Comparison of ENCODE assay signal across 8 cellular contexts in the genomic region with DNA sequence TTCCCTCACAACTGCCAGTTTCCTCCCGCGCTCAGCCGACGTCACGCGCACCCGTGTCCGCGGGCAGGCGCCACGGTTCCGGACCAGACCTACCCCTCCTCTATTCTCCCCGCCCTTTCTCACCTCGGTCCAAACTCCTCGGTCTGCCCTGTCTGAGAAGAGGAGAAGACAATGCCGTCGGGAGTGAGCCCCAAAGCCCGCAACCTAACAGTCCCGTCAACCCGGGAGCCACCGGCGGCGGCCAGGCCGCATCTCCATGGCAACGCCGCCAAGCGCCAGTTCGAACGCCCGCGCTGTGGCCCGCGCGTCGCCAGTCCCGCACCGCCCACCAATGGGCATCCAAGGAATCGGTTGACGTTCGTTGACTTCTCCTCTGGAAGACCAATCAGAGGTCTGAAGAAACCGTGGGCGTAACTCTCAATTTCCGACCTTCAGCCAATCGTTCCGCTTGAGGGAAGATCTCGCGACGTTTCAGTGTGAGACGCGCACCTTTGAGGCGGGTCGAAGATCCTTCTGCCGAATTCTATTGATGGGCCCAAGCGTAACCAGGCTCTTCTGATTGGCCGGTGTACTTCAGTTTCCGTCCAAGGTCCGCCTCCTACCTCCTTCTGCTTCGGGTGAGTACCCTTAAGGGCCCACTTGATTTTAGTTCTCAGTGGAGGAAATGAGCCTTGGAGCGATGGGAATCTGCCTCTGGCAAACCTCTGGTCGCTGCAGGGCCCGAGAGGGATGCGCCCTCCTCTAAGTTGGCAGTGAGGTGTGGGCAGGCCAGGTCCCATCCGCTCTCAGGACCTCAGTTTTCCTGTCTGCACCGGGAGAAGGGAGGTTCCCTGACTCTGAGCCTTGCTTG. TPM values are rescaled to one million over a fixed set of nuclear protein-coding genes. Genes with fewer than 3 reads are reported as not detected.
DNase-seq lines count a peak whose midpoint lies in the region; ATAC-seq and TF ChIP-seq lines count a peak whose summit lies in the region.

A gene with protein sequence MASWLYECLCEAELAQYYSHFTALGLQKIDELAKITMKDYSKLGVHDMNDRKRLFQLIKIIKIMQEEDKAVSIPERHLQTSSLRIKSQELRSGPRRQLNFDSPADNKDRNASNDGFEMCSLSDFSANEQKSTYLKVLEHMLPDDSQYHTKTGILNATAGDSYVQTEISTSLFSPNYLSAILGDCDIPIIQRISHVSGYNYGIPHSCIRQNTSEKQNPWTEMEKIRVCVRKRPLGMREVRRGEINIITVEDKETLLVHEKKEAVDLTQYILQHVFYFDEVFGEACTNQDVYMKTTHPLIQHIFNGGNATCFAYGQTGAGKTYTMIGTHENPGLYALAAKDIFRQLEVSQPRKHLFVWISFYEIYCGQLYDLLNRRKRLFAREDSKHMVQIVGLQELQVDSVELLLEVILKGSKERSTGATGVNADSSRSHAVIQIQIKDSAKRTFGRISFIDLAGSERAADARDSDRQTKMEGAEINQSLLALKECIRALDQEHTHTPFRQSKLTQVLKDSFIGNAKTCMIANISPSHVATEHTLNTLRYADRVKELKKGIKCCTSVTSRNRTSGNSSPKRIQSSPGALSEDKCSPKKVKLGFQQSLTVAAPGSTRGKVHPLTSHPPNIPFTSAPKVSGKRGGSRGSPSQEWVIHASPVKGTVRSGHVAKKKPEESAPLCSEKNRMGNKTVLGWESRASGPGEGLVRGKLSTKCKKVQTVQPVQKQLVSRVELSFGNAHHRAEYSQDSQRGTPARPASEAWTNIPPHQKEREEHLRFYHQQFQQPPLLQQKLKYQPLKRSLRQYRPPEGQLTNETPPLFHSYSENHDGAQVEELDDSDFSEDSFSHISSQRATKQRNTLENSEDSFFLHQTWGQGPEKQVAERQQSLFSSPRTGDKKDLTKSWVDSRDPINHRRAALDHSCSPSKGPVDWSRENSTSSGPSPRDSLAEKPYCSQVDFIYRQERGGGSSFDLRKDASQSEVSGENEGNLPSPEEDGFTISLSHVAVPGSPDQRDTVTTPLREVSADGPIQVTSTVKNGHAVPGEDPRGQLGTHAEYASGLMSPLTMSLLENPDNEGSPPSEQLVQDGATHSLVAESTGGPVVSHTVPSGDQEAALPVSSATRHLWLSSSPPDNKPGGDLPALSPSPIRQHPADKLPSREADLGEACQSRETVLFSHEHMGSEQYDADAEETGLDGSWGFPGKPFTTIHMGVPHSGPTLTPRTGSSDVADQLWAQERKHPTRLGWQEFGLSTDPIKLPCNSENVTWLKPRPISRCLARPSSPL (N-terminal part only) (minus strand): TSS at position 286 of the 850 bp plus-strand sequence. CDS start 17,922 bp downstream, outside the sequence.
A gene (plus strand): TSS at position 587 of the 850 bp plus-strand sequence. CDS start 9,471 bp downstream, outside the sequence.

- peak; percentile 80 to 88 for DNase-seq in NCI-H187 (lab: John Stamatoyannopoulos, UW)
- peak; percentile 88 to 100 (median 94) for DNase-seq in T-helper 2 cell
- DNase-seq in anterior cingulate cortex (lab: John Stamatoyannopoulos, UW): peak; percentile 73 to 99 (median 97)
- peak; percentile 99 for DNase-seq in right atrium auricular region (ENCODE audit: low spot score)
- DNase-seq in prostate gland (ENCODE audit: low spot score): peak; percentile 98

- peak within 1 kb of the TSS; percentile 60 to 79 for H3K4me3 ChIP-seq in right atrium auricular region
- H3K4me3 ChIP-seq in prostate gland: peak within 1 kb of the TSS; percentile 71 to 75
- peak within 1 kb of the TSS; percentile 49 for H3K4me3 ChIP-seq in urinary bladder (ENCODE audit: low read depth, low read length)

- WGBS in prostate gland: under 1% methylated on average over 63 of the region's 64 CpGs
- WGBS in urinary bladder: under 1% methylated on average over 64 of the region's 64 CpGs

- H3K27me3 ChIP-seq in right atrium auricular region (no peaks in the 10 kb centered on the region), prostate gland (replicated peaks; ENCODE audit: insufficient read depth) (no peaks in the 10 kb centered on the region)

- H3K9me3 ChIP-seq in right atrium auricular region: no peaks in the 10 kb centered on the region
- no peaks in the 10 kb centered on the region for H3K9me3 ChIP-seq in prostate gland

- H3K27ac ChIP-seq in right atrium auricular region (peak within 1 kb of the TSS; percentile 91 to 94), prostate gland (peak within 1 kb of the TSS; percentile 93 to 95), urinary bladder (ENCODE audit: low read depth) (peak within 1 kb of the TSS; percentile 85)

- ATAC-seq in GM18502 (IDR thresholded peaks at IDR 0.05; ENCODE audit: poor library complexity, unreplicated experiment) (peak; percentile 95), HG02943 (IDR thresholded peaks at IDR 0.05; ENCODE audit: low read depth, unreplicated experiment) (peak; percentile 96)

- H3K4me1 ChIP-seq in right atrium auricular region (peaks cover 0 to 20% of the 10 kb centered on the region in 2 donors), prostate gland (replicated peaks) (no peaks in the 10 kb centered on the region), urinary bladder (ENCODE audit: insufficient read depth) (peaks cover 1% of the 10 kb centered on the region)

- intact Hi-C loops in prostate gland (cut with DNase I): no loop called here

- TF ChIP-seq POLR2A in prostate gland (IDR thresholded peaks at IDR 0.05): peak; percentile 87

- no peaks in the 10 kb centered on the region for H3K36me3 ChIP-seq in right atrium auricular region
- no peaks in the 10 kb centered on the region for H3K36me3 ChIP-seq in prostate gland
- H3K36me3 ChIP-seq in urinary bladder (ENCODE audit: insufficient read depth): no peaks in the 10 kb centered on the region

- TF ChIP-seq CTCF in right atrium auricular region (IDR thresholded peaks at IDR 0.05): no peak
- no peak for TF ChIP-seq CTCF in prostate gland (IDR thresholded peaks at IDR 0.05)

RNA-seq across cellular contexts. Expression of the first gene that starts in this region (rescaled TPM):
- total RNA-seq in right atrium auricular region: under 1 TPM; 0.43 to 0.52 TPM
- total RNA-seq in prostate gland: 1 to 10 TPM; 1.7 to 7.3 TPM
- 5.8 TPM for total RNA-seq in urinary bladder
- 0.32 TPM for polyA plus RNA-seq in urinary bladder

RNA-seq across cellular contexts. Expression of the second gene that starts in this region (rescaled TPM):
- total RNA-seq in right atrium auricular region: 10 to 100 TPM; 17.6 to 25.3 TPM
- 10 to 100 TPM; 18.0 to 45.8 TPM for total RNA-seq in prostate gland
- total RNA-seq in urinary bladder: 22.1 TPM
- 36.2 TPM for polyA plus RNA-seq in urinary bladder

Comparison
In these comparisons a context has a peak if more than half of its experiments do, and no peak if none do; other contexts are left out.
1. Peak in every context shown above with its lines: DNase-seq, ATAC-seq, H3K4me3 ChIP-seq and H3K27ac ChIP-seq.